ENCODE assay signal across 9 cellular contexts in genomic region chr9:2837915-2838314, GRCh38. TPM values are rescaled to one million over a fixed set of nuclear protein-coding genes. Genes with fewer than 3 reads are reported as not detected.
DNase-seq lines count a peak whose midpoint lies in the region; FAIRE-seq and TF ChIP-seq lines count a peak whose summit lies in the region.
"Had no signal": no experiment of that assay in that cellular context is flagged by ENCODE, and none has a peak within 500 bp of the region (broad histone marks: within the 10 kb centered on the region; RNA-seq: fewer than 3 reads in every experiment).

No MANE protein-coding gene starts in this region.

- peak overlapping the region; percentile 77 for H3K4me2 ChIP-seq in skeletal muscle satellite cell (ENCODE audit: low read length)

- H3K27ac ChIP-seq in RWPE1 = no peak overlapping the region

- peaks cover 42% of the 10 kb centered on the region for H3K4me1 ChIP-seq in skeletal muscle satellite cell (ENCODE audit: control insufficient read depth, insufficient read depth, low read length)

- no peaks in the 10 kb centered on the region for H3K27me3 ChIP-seq in skeletal muscle satellite cell (ENCODE audit: control insufficient read depth, insufficient read depth, low read length)

- intact Hi-C loops in lower leg skin (cut with DNase I; ENCODE audit: low total_unique reads) = no loop called here

- no peak for FAIRE-seq in GM19239 (lab: Jason Lieb, UNC)

- peaks cover 42% of the 10 kb centered on the region for H3K36me3 ChIP-seq in skeletal muscle satellite cell (ENCODE audit: insufficient read depth, low read length)

- no peak overlapping the region for H3K27ac Mint-ChIP-seq in activated CD4-positive, alpha-beta memory T cell treated with anti-CD3 and anti-CD28 coated beads, Interleukin-2, amount 10 ng/mL, durations not matched to agents 7 days and 5 days

- no peak for TF ChIP-seq POLR2A in lower leg skin (IDR thresholded peaks at IDR 0.05)

- DNase-seq in HCEC 1CT (peak; percentile 23), RWPE1 (ENCODE audit: low spot score) (peak; percentile 2), foreskin fibroblast (no peak), COLO668 (lab: John Stamatoyannopoulos, UW; ENCODE audit: unreplicated experiment) (no peak), lower leg skin (ENCODE audit: low spot score in 2 of 2) (no peak), GM19239 (ENCODE audit: insufficient read length, low spot score) (no peak)
- no peak for DNase-seq in activated CD4-positive, alpha-beta memory T cell treated with anti-CD3 and anti-CD28 coated beads, Interleukin-2, amount 10 ng/mL, durations not matched to agents 7 days and 5 days
- DNase-seq: hypothalamus had no signal

- H3K27me3 Mint-ChIP-seq in activated CD4-positive, alpha-beta memory T cell treated with anti-CD3 and anti-CD28 coated beads, Interleukin-2, amount 10 ng/mL, durations not matched to agents 7 days and 5 days = no peaks in the 10 kb centered on the region

- no peaks in the 10 kb centered on the region for H3K9me3 Mint-ChIP-seq in activated CD4-positive, alpha-beta memory T cell treated with anti-CD3 and anti-CD28 coated beads, Interleukin-2, amount 10 ng/mL, durations not matched to agents 7 days and 5 days

- H3K36me3 Mint-ChIP-seq in activated CD4-positive, alpha-beta memory T cell treated with anti-CD3 and anti-CD28 coated beads, Interleukin-2, amount 10 ng/mL, durations not matched to agents 7 days and 5 days (ENCODE audit: low read depth) = peaks cover 41% of the 10 kb centered on the region

- no peaks in the 10 kb centered on the region for H3K9me3 ChIP-seq in skeletal muscle satellite cell (replicated peaks; ENCODE audit: low read length)

- peaks cover 35% of the 10 kb centered on the region for H3K4me1 Mint-ChIP-seq in activated CD4-positive, alpha-beta memory T cell treated with anti-CD3 and anti-CD28 coated beads, Interleukin-2, amount 10 ng/mL, durations not matched to agents 7 days and 5 days

- peak overlapping the region; percentile 16 to 36 for H3K4me3 ChIP-seq in foreskin fibroblast (ENCODE audit: low read depth in 1 of 2, low read length in 2 of 2)
- H3K4me3 ChIP-seq in skeletal muscle satellite cell (ENCODE audit: low read length) = peak overlapping the region; percentile 44
- no peak overlapping the region for H3K4me3 ChIP-seq in lower leg skin (ENCODE audit: low read depth, poor library complexity, severe bottlenecking)

- 2 to 5% methylated on average over 1 of the region's 1 CpG for WGBS in lower leg skin, 2 donors

- POLR2A ChIA-PET in RWPE1 (lab: Yijun Ruan, JAX; ENCODE audit: low non-redundant PET) = no interaction called here
- POLR2A ChIA-PET in activated CD4-positive, alpha-beta memory T cell treated with anti-CD3 and anti-CD28 coated beads, Interleukin-2, amount 10 ng/mL, durations not matched to agents 7 days and 5 days (lab: Charles Lee) = no interaction called here

- H3K4me3 Mint-ChIP-seq in activated CD4-positive, alpha-beta memory T cell treated with anti-CD3 and anti-CD28 coated beads, Interleukin-2, amount 10 ng/mL, durations not matched to agents 7 days and 5 days = no peak overlapping the region

- H3K9ac ChIP-seq in skeletal muscle satellite cell (ENCODE audit: low read depth, low read length) = peak overlapping the region; percentile 37

- TF ChIP-seq CTCF in RWPE1 (conservative IDR thresholded peaks at IDR 0.05; ENCODE audit: low read depth) (peak; percentile 52), foreskin fibroblast (IDR thresholded peaks at IDR 0.05; ENCODE audit: low read depth, low read length) (no peak), lower leg skin (IDR thresholded peaks at IDR 0.05) (no peak)

- CTCF ChIA-PET in RWPE1 (lab: Yijun Ruan, JAX) = no interaction called here
- CTCF ChIA-PET in activated CD4-positive, alpha-beta memory T cell treated with anti-CD3 and anti-CD28 coated beads, Interleukin-2, amount 10 ng/mL, durations not matched to agents 7 days and 5 days (lab: Charles Lee) = no interaction called here

RNA-seq across cellular contexts. Expression of gene PUM3, which starts 6.0 kb away (rescaled TPM):
- total RNA-seq in skeletal muscle satellite cell (2012; rRNA removed) = 42.6 and 61.9 TPM in 2 replicates
- 10 to 100 TPM; 39.1 to 41.2 TPM for total RNA-seq in activated CD4-positive, alpha-beta memory T cell treated with anti-CD3 and anti-CD28 coated beads, Interleukin-2, amount 10 ng/mL, durations not matched to agents 7 days and 5 days
- 10 to 100 TPM; 18.0 to 27.2 (median 22.4) TPM for total RNA-seq in lower leg skin

Comparison
In these comparisons a context has a peak if more than half of its experiments do, and no peak if none do; other contexts are left out.
1. DNase-seq: peak in HCEC 1CT (single experiment) and RWPE1 (single experiment); none in foreskin fibroblast (0 of 2), activated CD4-positive, alpha-beta memory T cell treated with anti-CD3 and anti-CD28 coated beads, Interleukin-2, amount 10 ng/mL, durations not matched to agents 7 days and 5 days (single experiment), COLO668 (single experiment), lower leg skin (0 of 2) and GM19239 (single experiment).